25 cellular contexts compared by ENCODE assay signal in genomic region chr20:47287609-47288144, GRCh38.
DNase-seq lines count a peak whose midpoint lies in the region; ATAC-seq, FAIRE-seq and TF ChIP-seq lines count a peak whose summit lies in the region.
"Had no signal": no experiment of that assay in that cellular context is flagged by ENCODE, and none has a peak within 500 bp of the region (broad histone marks: within the 10 kb centered on the region; RNA-seq: fewer than 3 reads in every experiment).

No MANE protein-coding gene starts in this region.

- H3K4me2 ChIP-seq in K562 (ENCODE audit: insufficient read depth, low read length), result no peak overlapping the region

- FAIRE-seq in HTR-8/SVneo (lab: Jason Lieb, UNC) (peak; percentile 23), K562 (lab: Jason Lieb, UNC) (no peak)
- FAIRE-seq: G401.6 had no signal

- TF ChIP-seq EP300 in K562 (IDR thresholded peaks at IDR 0.05; ENCODE audit: low read length), result no peak

- no peak for TF ChIP-seq RAD21 in K562 (CRISPR knock-in tag; conservative IDR thresholded peaks at IDR 0.05 in 1 of 2, IDR thresholded peaks at IDR 0.05 in 1 of 2)

- POLR2A ChIA-PET in K562 (lab: Yijun Ruan, JAX), result interaction anchor here (0.8 kb wide), 1 partner anchor 42 kb away, joined by 3 read pairs; no protein-coding TSS in a partner anchor

- no peaks in the 10 kb centered on the region for H3K9me3 ChIP-seq in K562 (replicated peaks; ENCODE audit: control insufficient read depth, insufficient read depth, low read depth, low read length)

- no peak for ATAC-seq in K562
- ATAC-seq in stimulated activated effector memory CD8-positive, alpha-beta T cell treated with anti-CD3 and anti-CD28 coated beads, Interleukin-12 subunit alpha, Interleukin-12 subunit beta, amount 100 ng/mL, for 72 hours, result no peak
- ATAC-seq in HG03432 (IDR thresholded peaks at IDR 0.05; ENCODE audit: unreplicated experiment), result no peak
- no peak for ATAC-seq in HG02642 (IDR thresholded peaks at IDR 0.05; ENCODE audit: poor library complexity, unreplicated experiment)
- ATAC-seq: HCT116, PC-3 had no signal

- BruUV-seq in K562 (replicated peaks; lab: Mats Ljungman, UMichigan), result no TSS peak

- H3K27ac ChIP-seq in K562 (ENCODE audit: extremely low read depth, low read depth, low read length), result no peak overlapping the region
- H3K27ac ChIP-seq: C4-2B, GM23248 had no signal

- no peaks in the 10 kb centered on the region for H3K9me1 ChIP-seq in K562 (ENCODE audit: control insufficient read depth, insufficient read depth, low read length)

- CTCF ChIA-PET in activated naive CD4-positive, alpha-beta T cell treated with anti-CD3 and anti-CD28 coated beads, Interleukin-2, amount 10 ng/mL, durations not matched to agents 7 days and 5 days (lab: Charles Lee), result interaction anchor here (1.1 kb wide), 1 partner anchor 96 kb away, joined by 4 read pairs; no protein-coding TSS in a partner anchor
- CTCF ChIA-PET in K562 (lab: Yijun Ruan, JAX; ENCODE audit: low intra/inter-chr PET ratio), result no interaction called here

- H3K9ac ChIP-seq in K562 (ENCODE audit: insufficient read depth in 1 of 2, low read depth in 2 of 2, low read length in 2 of 2), result no peak overlapping the region
- H3K9ac ChIP-seq: GM23248 had no signal

- in situ Hi-C loops in K562 (cut with MboI), result loop anchor here (10.0 kb wide), 1 partner anchor 317 kb away; no protein-coding TSS in a partner anchor

- no peak for DNase-seq in activated naive CD4-positive, alpha-beta T cell treated with anti-CD3 and anti-CD28 coated beads, Interleukin-2, amount 10 ng/mL, durations not matched to agents 7 days and 5 days
- DNase-seq in HTR-8/SVneo (ENCODE audit: insufficient read length, low spot score) (no peak), K562 (ENCODE audit: extremely low read depth in 1 of 4, low spot score in 3 of 4) (no peak), activated gamma-delta T cell treated with Interleukin-2 at 50 U/mL for 16 hours (no peak)
- DNase-seq in stimulated activated effector memory CD8-positive, alpha-beta T cell treated with anti-CD3 and anti-CD28 coated beads, Interleukin-12 subunit alpha, Interleukin-12 subunit beta, amount 100 ng/mL, for 72 hours (ENCODE audit: low spot score in 2 of 2), result no peak
- DNase-seq: 8988T; AML-193; CD8-positive, alpha-beta memory T cell; GM23248; MM.1S; NCI-H1048; NCI-H1417 treated with DMSO at 0.1 percent for 48 hours; NCI-H187; NCI-H2107; NCI-H446 treated with DMSO at 0.1 percent for 48 hours; NCI-H526 treated with DMSO at 0.1 percent for 48 hours; PC-3; RPMI8226; SHP77 had no signal

- no peak for TF ChIP-seq CTCF in K562 (IDR thresholded peaks at IDR 0.05 in 2 of 3, conservative IDR thresholded peaks at IDR 0.05 in 1 of 3; ENCODE audit: insufficient read depth in 2 of 3, low read depth in 1 of 3, low read length in 3 of 3)

- H3K9me3 Mint-ChIP-seq in activated naive CD4-positive, alpha-beta T cell treated with anti-CD3 and anti-CD28 coated beads, Interleukin-2, amount 50 U/mL, for 24 hours, result no peaks in the 10 kb centered on the region
- H3K9me3 Mint-ChIP-seq in activated naive CD4-positive, alpha-beta T cell treated with anti-CD3 and anti-CD28 coated beads, Interleukin-2, amount 10 ng/mL, durations not matched to agents 7 days and 5 days, result no peaks in the 10 kb centered on the region
- H3K9me3 Mint-ChIP-seq in stimulated activated effector memory CD8-positive, alpha-beta T cell treated with anti-CD3 and anti-CD28 coated beads, Interleukin-12 subunit alpha, Interleukin-12 subunit beta, amount 100 ng/mL, for 72 hours, result no peaks in the 10 kb centered on the region
- H3K9me3 Mint-ChIP-seq: CD8-positive, alpha-beta memory T cell had no signal

- peaks cover 85% of the 10 kb centered on the region for H3K79me2 ChIP-seq in K562 (ENCODE audit: control insufficient read depth, insufficient read depth, low read length)

- H3K27ac Mint-ChIP-seq in activated naive CD4-positive, alpha-beta T cell treated with anti-CD3 and anti-CD28 coated beads, Interleukin-2, amount 50 U/mL, for 24 hours, result peak overlapping the region; percentile 55
- H3K27ac Mint-ChIP-seq in activated naive CD4-positive, alpha-beta T cell treated with anti-CD3 and anti-CD28 coated beads, Interleukin-2, amount 10 ng/mL, durations not matched to agents 7 days and 5 days, result no peak overlapping the region
- H3K27ac Mint-ChIP-seq in stimulated activated effector memory CD8-positive, alpha-beta T cell treated with anti-CD3 and anti-CD28 coated beads, Interleukin-12 subunit alpha, Interleukin-12 subunit beta, amount 100 ng/mL, for 72 hours, result peak overlapping the region; percentile 26

- TF ChIP-seq POLR2A in K562 (conservative IDR thresholded peaks at IDR 0.05), result peak; percentile 43; the same call in 1 of the 2 replicates

- no peaks in the 10 kb centered on the region for H3K4me1 Mint-ChIP-seq in activated naive CD4-positive, alpha-beta T cell treated with anti-CD3 and anti-CD28 coated beads, Interleukin-2, amount 50 U/mL, for 24 hours
- H3K4me1 Mint-ChIP-seq in activated naive CD4-positive, alpha-beta T cell treated with anti-CD3 and anti-CD28 coated beads, Interleukin-2, amount 10 ng/mL, durations not matched to agents 7 days and 5 days, result no peaks in the 10 kb centered on the region
- H3K4me1 Mint-ChIP-seq in stimulated activated effector memory CD8-positive, alpha-beta T cell treated with anti-CD3 and anti-CD28 coated beads, Interleukin-12 subunit alpha, Interleukin-12 subunit beta, amount 100 ng/mL, for 72 hours, result no peaks in the 10 kb centered on the region
- H3K4me1 Mint-ChIP-seq: CD8-positive, alpha-beta memory T cell had no signal

- no peak overlapping the region for H3K4me3 ChIP-seq in K562
- H3K4me3 ChIP-seq: GM23248 had no signal

- H3K4me3 Mint-ChIP-seq in activated naive CD4-positive, alpha-beta T cell treated with anti-CD3 and anti-CD28 coated beads, Interleukin-2, amount 50 U/mL, for 24 hours, result no peak overlapping the region
- H3K4me3 Mint-ChIP-seq in activated naive CD4-positive, alpha-beta T cell treated with anti-CD3 and anti-CD28 coated beads, Interleukin-2, amount 10 ng/mL, durations not matched to agents 7 days and 5 days, result no peak overlapping the region
- no peak overlapping the region for H3K4me3 Mint-ChIP-seq in stimulated activated effector memory CD8-positive, alpha-beta T cell treated with anti-CD3 and anti-CD28 coated beads, Interleukin-12 subunit alpha, Interleukin-12 subunit beta, amount 100 ng/mL, for 72 hours
- H3K4me3 Mint-ChIP-seq: CD8-positive, alpha-beta memory T cell had no signal

- peaks cover 98% of the 10 kb centered on the region for H3K36me3 ChIP-seq in K562 (ENCODE audit: control insufficient read depth, insufficient read depth, low read length)

- peaks cover 9% of the 10 kb centered on the region for H4K20me1 ChIP-seq in K562 (replicated peaks; ENCODE audit: control insufficient read depth, insufficient read depth, low read length)

- H3K27me3 ChIP-seq in K562 (ENCODE audit: control insufficient read depth in 2 of 2, insufficient read depth in 2 of 2, low read length in 2 of 2), result no peaks in the 10 kb centered on the region

- no peaks in the 10 kb centered on the region for H3K27me3 Mint-ChIP-seq in activated naive CD4-positive, alpha-beta T cell treated with anti-CD3 and anti-CD28 coated beads, Interleukin-2, amount 50 U/mL, for 24 hours
- H3K27me3 Mint-ChIP-seq in activated naive CD4-positive, alpha-beta T cell treated with anti-CD3 and anti-CD28 coated beads, Interleukin-2, amount 10 ng/mL, durations not matched to agents 7 days and 5 days, result no peaks in the 10 kb centered on the region
- H3K27me3 Mint-ChIP-seq: CD8-positive, alpha-beta memory T cell had no signal

- peaks cover 9% of the 10 kb centered on the region for H3K36me3 Mint-ChIP-seq in activated naive CD4-positive, alpha-beta T cell treated with anti-CD3 and anti-CD28 coated beads, Interleukin-2, amount 50 U/mL, for 24 hours
- peaks cover 69% of the 10 kb centered on the region for H3K36me3 Mint-ChIP-seq in activated naive CD4-positive, alpha-beta T cell treated with anti-CD3 and anti-CD28 coated beads, Interleukin-2, amount 10 ng/mL, durations not matched to agents 7 days and 5 days
- H3K36me3 Mint-ChIP-seq in stimulated activated effector memory CD8-positive, alpha-beta T cell treated with anti-CD3 and anti-CD28 coated beads, Interleukin-12 subunit alpha, Interleukin-12 subunit beta, amount 100 ng/mL, for 72 hours, result peaks cover 97% of the 10 kb centered on the region

- no peaks in the 10 kb centered on the region for H3K4me1 ChIP-seq in K562 (replicated peaks in 1 of 2; ENCODE audit: control insufficient read depth in 2 of 2, insufficient read depth in 2 of 2, low read length in 2 of 2)

- WGBS in K562 (ENCODE audit: insufficient coverage, low coverage, missing lambda C conversion rate), result 83% methylated on average over 6 of the region's 6 CpGs

- H2AFZ ChIP-seq in K562 (ENCODE audit: low read depth, low read length), result no peak overlapping the region
- H2AFZ ChIP-seq: GM23248 had no signal

- intact Hi-C loops in K562 (cut with micrococcal nuclease), result no loop called here

TF ChIP-seq in K562, 482 proteins besides CTCF, POLR2A, EP300 and RAD21 (continues in another document):
- TF ChIP-seq PTTG1 (tag; IDR thresholded peaks at IDR 0.05; ENCODE audit: low read depth), result no peak
- TF ChIP-seq, protein P1, sequence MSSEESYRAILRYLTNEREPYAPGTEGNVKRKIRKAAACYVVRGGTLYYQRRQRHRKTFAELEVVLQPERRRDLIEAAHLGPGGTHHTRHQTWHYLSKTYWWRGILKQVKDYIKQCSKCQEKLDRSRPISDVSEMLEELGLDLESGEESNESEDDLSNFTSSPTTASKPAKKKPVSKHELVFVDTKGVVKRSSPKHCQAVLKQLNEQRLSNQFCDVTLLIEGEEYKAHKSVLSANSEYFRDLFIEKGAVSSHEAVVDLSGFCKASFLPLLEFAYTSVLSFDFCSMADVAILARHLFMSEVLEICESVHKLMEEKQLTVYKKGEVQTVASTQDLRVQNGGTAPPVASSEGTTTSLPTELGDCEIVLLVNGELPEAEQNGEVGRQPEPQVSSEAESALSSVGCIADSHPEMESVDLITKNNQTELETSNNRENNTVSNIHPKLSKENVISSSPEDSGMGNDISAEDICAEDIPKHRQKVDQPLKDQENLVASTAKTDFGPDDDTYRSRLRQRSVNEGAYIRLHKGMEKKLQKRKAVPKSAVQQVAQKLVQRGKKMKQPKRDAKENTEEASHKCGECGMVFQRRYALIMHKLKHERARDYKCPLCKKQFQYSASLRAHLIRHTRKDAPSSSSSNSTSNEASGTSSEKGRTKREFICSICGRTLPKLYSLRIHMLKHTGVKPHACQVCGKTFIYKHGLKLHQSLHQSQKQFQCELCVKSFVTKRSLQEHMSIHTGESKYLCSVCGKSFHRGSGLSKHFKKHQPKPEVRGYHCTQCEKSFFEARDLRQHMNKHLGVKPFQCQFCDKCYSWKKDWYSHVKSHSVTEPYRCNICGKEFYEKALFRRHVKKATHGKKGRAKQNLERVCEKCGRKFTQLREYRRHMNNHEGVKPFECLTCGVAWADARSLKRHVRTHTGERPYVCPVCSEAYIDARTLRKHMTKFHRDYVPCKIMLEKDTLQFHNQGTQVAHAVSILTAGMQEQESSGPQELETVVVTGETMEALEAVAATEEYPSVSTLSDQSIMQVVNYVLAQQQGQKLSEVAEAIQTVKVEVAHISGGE (CRISPR knock-in tag; IDR thresholded peaks at IDR 0.05), result peak in 1 of 3 experiments; percentile 67; a peak in 2 of 6 replicates
